ENCODE assay signal across 8 cellular contexts in the genomic region with DNA sequence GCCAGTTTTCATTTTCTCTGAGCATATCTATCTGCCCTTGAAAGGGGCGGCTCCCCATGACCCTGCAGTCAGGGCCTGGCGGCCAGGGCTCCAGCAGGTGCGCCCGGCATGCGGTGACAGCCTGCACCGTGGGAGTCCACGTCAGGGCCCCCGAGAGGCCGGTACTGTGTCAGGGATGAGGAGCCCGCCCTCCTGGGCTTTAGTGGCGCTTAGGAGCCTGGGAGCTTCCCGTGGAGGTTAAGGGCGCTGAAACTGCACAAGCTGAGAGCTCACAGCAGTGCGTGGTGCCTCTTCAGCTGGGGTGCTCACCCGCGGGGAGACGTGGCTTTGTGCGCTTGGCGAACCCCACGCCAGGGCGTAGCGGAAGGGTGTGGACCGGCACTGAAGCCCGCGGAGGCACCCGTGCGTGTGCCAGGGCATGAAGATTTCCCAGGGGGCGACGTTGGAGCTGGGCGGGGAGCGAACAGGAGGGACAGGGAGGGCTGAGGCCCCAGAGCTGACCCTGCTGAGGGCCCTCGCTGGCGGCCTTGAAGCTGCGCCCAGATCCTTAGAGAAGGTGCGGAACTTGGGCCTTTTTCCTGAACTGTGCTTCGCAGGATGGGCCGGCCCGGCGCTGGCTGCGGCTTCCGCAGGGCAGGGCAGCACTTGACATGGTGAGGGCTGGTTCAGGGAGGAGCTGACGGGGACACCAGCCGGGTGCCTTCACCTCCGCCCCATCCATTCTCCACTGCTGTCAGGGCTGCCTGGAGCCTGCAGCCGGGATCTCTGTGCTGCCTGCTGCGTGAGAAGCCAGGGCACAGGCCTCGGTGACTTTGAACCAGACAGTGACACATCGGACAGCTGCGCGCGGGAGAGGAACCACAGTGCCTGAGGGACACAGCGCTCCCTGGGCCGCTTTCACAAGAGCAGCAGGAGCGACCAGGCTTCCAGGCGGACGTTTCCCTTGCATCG. TPM values are rescaled to one million over a fixed set of nuclear protein-coding genes. Genes with fewer than 3 reads are reported as not detected.
DNase-seq lines count a peak whose midpoint lies in the region; ATAC-seq and TF ChIP-seq lines count a peak whose summit lies in the region.

No MANE protein-coding gene starts in this region.

- peak; percentile 43 for TF ChIP-seq POLR2A in GM18951 (IDR thresholded peaks at IDR 0.05; ENCODE audit: extremely low read depth, insufficient read depth, insufficient read length)

- H3K36me3 ChIP-seq in NT2/D1 (ENCODE audit: insufficient read depth, insufficient read length, low read length) (no peaks in the 10 kb centered on the region), heart right ventricle (no peaks in the 10 kb centered on the region), skeletal muscle satellite cell (ENCODE audit: insufficient read depth, low read length) (no peaks in the 10 kb centered on the region)

- TF ChIP-seq CTCF in 22Rv1 (IDR thresholded peaks at IDR 0.05): peak; percentile 18
- no peak for TF ChIP-seq CTCF in heart right ventricle (IDR thresholded peaks at IDR 0.05)

- intact Hi-C loops in heart right ventricle (cut with DNase I): loop anchor here in 2 of 10 donors (10.0 kb wide), 2 partner anchors 277 to 287 kb away; a partner anchor contains a TSS

- no peak for DNase-seq in NT2/D1 (ENCODE audit: low read depth, low spot score)
- DNase-seq in activated naive CD4-positive, alpha-beta T cell treated with Interleukin-2 at 50 U/mL for 16 hours: peak; percentile 27
- peak; percentile 37 to 65 for DNase-seq in heart right ventricle
- DNase-seq in DMS114 treated with DMSO at 0.1 percent for 48 hours (lab: John Stamatoyannopoulos, UW; ENCODE audit: unreplicated experiment): no peak
- DNase-seq in NCI-H1694 (lab: John Stamatoyannopoulos, UW): no peak

- H3K4me1 ChIP-seq in NT2/D1 (ENCODE audit: insufficient read depth, insufficient read length) (peaks cover 3% of the 10 kb centered on the region), heart right ventricle (peaks cover 0 to 69% (median 37%) of the 10 kb centered on the region in 9 donors), skeletal muscle satellite cell (ENCODE audit: control insufficient read depth, insufficient read depth, low read length) (peaks cover 16% of the 10 kb centered on the region)

- H3K27ac ChIP-seq in 22Rv1: peak overlapping the region; percentile 64
- H3K27ac ChIP-seq in heart right ventricle: peak overlapping the region; percentile 43 to 88 (median 78)

- in situ Hi-C loops in GM18951 (cut with MboI; ENCODE audit: low sequenced_read_pairs, unreplicated experiment): no loop called here

- ATAC-seq in heart right ventricle: peak; percentile 45 to 74 (median 68)

- H3K9ac ChIP-seq in NT2/D1 (ENCODE audit: insufficient read length, low read depth) (peak overlapping the region; percentile 6), skeletal muscle satellite cell (ENCODE audit: low read depth, low read length) (peak overlapping the region; percentile 80)

- H3K27me3 ChIP-seq in NT2/D1 (ENCODE audit: insufficient read depth, insufficient read length) (peaks cover 3% of the 10 kb centered on the region), heart right ventricle (no peaks in the 10 kb centered on the region), skeletal muscle satellite cell (ENCODE audit: control insufficient read depth, insufficient read depth, low read length) (peaks cover 11% of the 10 kb centered on the region)

- H3K4me3 ChIP-seq in NT2/D1 (ENCODE audit: insufficient read length, low read depth) (no peak overlapping the region), heart right ventricle (peak overlapping the region; percentile 8 to 74 (median 57)), skeletal muscle satellite cell (ENCODE audit: low read length) (peak overlapping the region; percentile 71)

- 35 to 42% methylated on average over 57 of the region's 57 CpGs for WGBS in heart right ventricle, 2 donors

- peak overlapping the region; percentile 95 for H3K4me2 ChIP-seq in skeletal muscle satellite cell (ENCODE audit: low read length)

- H3K9me3 ChIP-seq in NT2/D1 (ENCODE audit: insufficient read depth, low read length): no peaks in the 10 kb centered on the region
- H3K9me3 ChIP-seq in heart right ventricle: no peaks in the 10 kb centered on the region
- no peaks in the 10 kb centered on the region for H3K9me3 ChIP-seq in skeletal muscle satellite cell (replicated peaks; ENCODE audit: low read length)

RNA-seq across cellular contexts. Expression of a gene that starts 32.9 kb away (rescaled TPM):
- total RNA-seq in heart right ventricle: not detected
- polyA plus RNA-seq in heart right ventricle: not detected
- total RNA-seq in skeletal muscle satellite cell (2012; rRNA removed): not detected in 2 replicates

RNA-seq across cellular contexts. Expression of a gene that starts 33.0 kb away (rescaled TPM):
- total RNA-seq in heart right ventricle: 10 to 100 TPM; 19.3 to 34.0 (median 24.6) TPM
- 10 to 100 TPM in 1 of 2 donors, 1 to 10 TPM in 1; 6.3 to 21.9 TPM for polyA plus RNA-seq in heart right ventricle
- total RNA-seq in skeletal muscle satellite cell (2012; rRNA removed): 27.7 and 59.6 TPM in 2 replicates

Comparison
In these comparisons a context has a peak if more than half of its experiments do, and no peak if none do; other contexts are left out.
1. DNase-seq: peak in activated naive CD4-positive, alpha-beta T cell treated with Interleukin-2 at 50 U/mL for 16 hours (single experiment) and heart right ventricle (2 of 2); none in NT2/D1 (single experiment), DMS114 treated with DMSO at 0.1 percent for 48 hours (single experiment) and NCI-H1694 (single experiment).